Comparison of ENCODE assay signal across 9 cellular contexts in the genomic region with DNA sequence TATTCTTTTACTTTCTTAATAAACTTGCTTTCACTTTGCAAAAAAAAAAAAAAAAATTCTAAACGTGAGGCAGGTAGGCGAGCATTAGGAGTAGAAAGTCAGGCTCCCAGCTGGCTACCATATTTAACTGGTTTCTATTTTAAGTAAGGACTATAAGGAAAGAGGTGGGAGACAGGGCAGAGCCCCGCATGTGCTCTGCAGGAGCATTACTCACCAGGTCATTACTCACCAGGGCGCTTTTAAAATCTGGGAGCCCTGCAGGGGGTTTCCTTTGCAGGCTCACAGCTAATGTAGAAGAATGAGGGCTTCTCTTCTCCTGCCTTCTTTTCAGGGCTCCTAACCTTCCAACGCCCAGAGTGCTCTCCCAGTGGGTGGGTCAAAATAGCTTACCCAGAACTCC. TPM values are rescaled to one million over a fixed set of nuclear protein-coding genes. Genes with fewer than 3 reads are reported as not detected.
DNase-seq lines count a peak whose midpoint lies in the region; ATAC-seq, FAIRE-seq and TF ChIP-seq lines count a peak whose summit lies in the region.
"Had no signal": no experiment of that assay in that cellular context is flagged by ENCODE, and none has a peak within 500 bp of the region (broad histone marks: within the 10 kb centered on the region; RNA-seq: fewer than 3 reads in every experiment).

No MANE protein-coding gene starts in this region.

- H3K9me3 ChIP-seq in mesodermal cell (ENCODE audit: control insufficient read depth, low read length) = no peaks in the 10 kb centered on the region
- H3K9me3 ChIP-seq: ovary had no signal

- H3K4me3 ChIP-seq in mesodermal cell (ENCODE audit: extremely low read depth, insufficient read depth, low read length, poor library complexity, severe bottlenecking) = no peak overlapping the region
- H3K4me3 ChIP-seq: ovary had no signal

- ATAC-seq in GM19035 (IDR thresholded peaks at IDR 0.05; ENCODE audit: unreplicated experiment) = no peak

- H3K4me1 ChIP-seq in mesodermal cell (ENCODE audit: control insufficient read depth, insufficient read depth, low read length, poor library complexity, severe bottlenecking) = peaks cover 33% of the 10 kb centered on the region

- FAIRE-seq in HTR-8/SVneo (lab: Jason Lieb, UNC) (no peak), D721Med (lab: Jason Lieb, UNC) (no peak)

- TF ChIP-seq CTCF in D721Med (IDR thresholded peaks at IDR 0.05; ENCODE audit: insufficient read depth, missing control alignments) = no peak

- WGBS in mesodermal cell (ENCODE audit: insufficient coverage in 2 of 2), 2 experiments = 0% methylated on average over 1 of the region's 5 CpGs

- H3K36me3 ChIP-seq in mesodermal cell (ENCODE audit: control insufficient read depth, insufficient read depth, low read length) = no peaks in the 10 kb centered on the region
- H3K36me3 ChIP-seq: ovary had no signal

- H3K27ac ChIP-seq in mesodermal cell (ENCODE audit: low read depth, low read length, severe bottlenecking) = peak overlapping the region; percentile 29

- DNase-seq in EL = peak; percentile 92
- DNase-seq in HTR-8/SVneo (ENCODE audit: insufficient read length, low spot score) = peak; percentile 72
- peak; percentile 35 for DNase-seq in amniotic stem cell (lab: John Stamatoyannopoulos, UW)
- no peak for DNase-seq in SIG-M5 (lab: John Stamatoyannopoulos, UW)
- DNase-seq in D721Med (ENCODE audit: insufficient read length, low spot score) = no peak
- DNase-seq: NCI-H524 treated with DMSO at 0.1 percent for 48 hours, ovary had no signal

RNA-seq across cellular contexts. Expression of a gene that starts 14.0 kb away (rescaled TPM):
- polyA plus RNA-seq in mesodermal cell (2013, experiment 1 of 2) = 1.9 TPM
- 3.5 TPM for polyA plus RNA-seq in mesodermal cell (2013, experiment 2 of 2)

RNA-seq across cellular contexts. Expression of a gene that starts 18.4 kb away (rescaled TPM):
- 9.1 TPM for polyA plus RNA-seq in mesodermal cell (2013, experiment 1 of 2)
- 9.1 TPM for polyA plus RNA-seq in mesodermal cell (2013, experiment 2 of 2)

Comparison
In these comparisons a context has a peak if more than half of its experiments do, and no peak if none do; other contexts are left out.
1. DNase-seq: peak in EL (single experiment), HTR-8/SVneo (single experiment) and amniotic stem cell (single experiment); none in SIG-M5 (single experiment) and D721Med (single experiment).